23 cellular contexts compared by ENCODE assay signal in the genomic region with DNA sequence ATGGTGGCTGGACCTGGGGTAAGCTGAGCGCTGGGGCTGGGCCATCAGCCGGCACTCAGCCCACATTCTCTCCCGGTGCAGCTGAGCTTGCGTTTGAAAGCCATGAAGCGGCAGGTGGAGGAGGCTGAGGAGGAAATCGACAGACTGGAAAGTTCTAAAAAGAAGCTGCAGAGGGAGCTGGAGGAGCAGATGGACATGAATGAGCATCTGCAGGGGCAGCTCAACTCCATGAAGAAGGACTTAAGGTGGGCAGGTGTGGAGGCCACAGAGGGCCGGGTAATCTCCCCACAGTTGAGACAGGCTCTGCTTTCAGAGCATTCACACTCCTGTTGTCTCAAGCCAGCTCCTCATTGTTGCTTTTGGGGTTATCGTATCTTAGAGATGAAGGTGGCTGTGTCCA. TPM values are rescaled to one million over a fixed set of nuclear protein-coding genes. Genes with fewer than 3 reads are reported as not detected.
"Had no signal": no experiment of that assay in that cellular context is flagged by ENCODE, and none has a peak within 500 bp of the region (broad histone marks: within the 10 kb centered on the region; RNA-seq: fewer than 3 reads in every experiment).

No MANE protein-coding gene starts in this region.

- H3K27me3 ChIP-seq: hepatocyte, vagina had no signal

- H3K9me3 ChIP-seq: lower lobe of right lung, sigmoid colon, thoracic aorta, vagina had no signal

- DNase-seq: activated CD4-positive, alpha-beta T cell treated with anti-CD3 and anti-CD28 coated beads, Interleukin-2, amount 10 ng/mL, durations not matched to agents 7 days and 5 days; activated CD4-positive, CD25-positive, alpha-beta regulatory T cell treated with anti-CD3 and anti-CD28 coated beads, Interleukin-2, amount 50 U/mL, for 72 hours; activated CD8-positive, alpha-beta memory T cell treated with anti-CD3 and anti-CD28 coated beads, Interleukin-2, amount 10 ng/mL, durations not matched to agents 7 days and 5 days; activated CD8-positive, alpha-beta T cell treated with anti-CD3 and anti-CD28 coated beads for 36 hours; activated gamma-delta T cell; activated T-cell treated with anti-CD3 and anti-CD28 coated beads for 4 hours; aorta; central memory CD4-positive, alpha-beta T cell; cortex of kidney; erythroblast; foreskin melanocyte; glutamatergic neuron; immature natural killer cell; lower lobe of right lung; naive B cell; sigmoid colon; stimulated activated CD4-positive, alpha-beta T cell treated with anti-CD3 and anti-CD28 coated beads, Interleukin-4, amount 100 ng/mL, for 1 hour; stimulated activated naive CD4-positive, alpha-beta T cell had no signal

- H3K27ac ChIP-seq: hepatocyte, lower lobe of right lung, sigmoid colon, thoracic aorta, vagina had no signal

- H3K4me3 ChIP-seq: hepatocyte, lower lobe of right lung, sigmoid colon, thoracic aorta, vagina had no signal

- H2AFZ ChIP-seq: hepatocyte had no signal

- H3K36me3 ChIP-seq: sigmoid colon had no signal

- ATAC-seq: activated CD8-positive, alpha-beta memory T cell treated with anti-CD3 and anti-CD28 coated beads, Interleukin-2, amount 10 ng/mL, durations not matched to agents 7 days and 5 days; activated CD8-positive, alpha-beta T cell treated with anti-CD3 and anti-CD28 coated beads for 36 hours; left lobe of liver; lower lobe of right lung had no signal

- H3K4me2 ChIP-seq: hepatocyte had no signal

RNA-seq across cellular contexts. Expression of a gene that starts 45.7 kb away (rescaled TPM):
- polyA plus RNA-seq: fibroblast of lung had no signal
